11 cellular contexts compared by ENCODE assay signal in the genomic region with DNA sequence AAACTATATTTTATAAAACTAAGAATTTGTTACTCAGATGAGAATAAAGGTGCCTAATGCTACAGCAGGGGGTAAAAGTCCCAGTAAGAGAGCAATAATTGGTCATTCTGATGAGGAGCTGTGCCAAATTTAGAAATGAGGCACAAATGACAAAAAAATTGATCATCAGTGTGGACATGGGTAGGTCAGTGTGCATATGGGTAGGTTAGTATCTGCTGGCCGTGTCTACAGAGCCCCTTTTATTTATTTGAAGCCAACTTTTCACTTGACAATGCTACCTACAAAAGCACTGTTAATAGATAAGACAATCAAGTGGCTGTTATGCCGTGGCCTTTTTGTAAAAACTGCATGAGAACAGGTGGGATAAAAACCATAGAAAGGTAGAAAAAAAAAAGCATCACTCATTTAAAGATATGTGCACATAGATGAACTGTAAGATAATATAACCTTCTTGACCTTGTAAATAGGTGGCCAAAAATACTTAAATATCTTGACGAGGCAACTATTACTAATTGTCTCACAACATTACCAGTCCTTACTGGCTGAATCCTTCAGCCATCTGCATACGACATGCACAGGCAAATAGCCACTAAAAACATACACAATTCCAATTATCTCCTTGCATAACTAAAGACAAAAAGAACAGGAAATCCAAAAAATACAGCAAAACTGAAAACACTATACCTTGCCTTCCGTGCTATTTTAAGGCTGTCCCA.
DNase-seq lines count a peak whose midpoint lies in the region; ATAC-seq and TF ChIP-seq lines count a peak whose summit lies in the region.
"Had no signal": no experiment of that assay in that cellular context is flagged by ENCODE, and none has a peak within 500 bp of the region (broad histone marks: within the 10 kb centered on the region; RNA-seq: fewer than 3 reads in every experiment).

No MANE protein-coding gene starts in this region.

- H3K27ac Mint-ChIP-seq in activated naive CD4-positive, alpha-beta T cell treated with anti-CD3 and anti-CD28 coated beads, Interleukin-2, amount 10 ng/mL, durations not matched to agents 7 days and 5 days = peak overlapping the region; percentile 99
- H3K27ac Mint-ChIP-seq in activated T-helper 1 cell treated with anti-CD3 and anti-CD28 coated beads, Interleukin-12 subunit alpha, Interleukin-12 subunit beta, Interleukin-2, Interleukin-4 antibody, amounts not matched to agents 30 ng/mL and 10 ng/mL and 1 ng/mL, durations not matched to agents 14 hours and 24 hours and 36 hours = peak overlapping the region; percentile 99

- ATAC-seq in thoracic aorta (ENCODE audit: insufficient number of reproducible peaks, low FRiP score, low read depth) = no peak
- ATAC-seq: K562 had no signal

- DNase-seq in activated naive CD4-positive, alpha-beta T cell treated with anti-CD3 and anti-CD28 coated beads, Interleukin-2, amount 10 ng/mL, durations not matched to agents 7 days and 5 days = no peak
- DNase-seq in activated naive CD4-positive, alpha-beta T cell treated with anti-CD3 and anti-CD28 coated beads, Interleukin-2, amount 50 U/mL, for 16 hours = no peak
- DNase-seq in activated T-helper 1 cell treated with anti-CD3 and anti-CD28 coated beads, Interleukin-12 subunit alpha, Interleukin-12 subunit beta, Interleukin-2, Interleukin-4 antibody, amounts not matched to agents 30 ng/mL and 10 ng/mL and 1 ng/mL, durations not matched to agents 14 hours and 24 hours and 36 hours (ENCODE audit: low spot score) = no peak
- DNase-seq in kidney epithelial cell (ENCODE audit: low read depth) = no peak
- DNase-seq in thoracic aorta (ENCODE audit: low spot score) = no peak
- DNase-seq in OCI-LY7 (ENCODE audit: low spot score) = no peak
- DNase-seq in KG1 (lab: John Stamatoyannopoulos, UW) = no peak
- no peak for DNase-seq in NCI-H146 (lab: John Stamatoyannopoulos, UW)
- DNase-seq: cortex of kidney, DMS79 treated with DMSO at 0.1 percent for 48 hours had no signal

- H3K36me3 ChIP-seq in kidney epithelial cell (ENCODE audit: control insufficient read depth, insufficient read depth, low read length) (no peaks in the 10 kb centered on the region), thoracic aorta (no peaks in the 10 kb centered on the region), OCI-LY7 (ENCODE audit: insufficient read depth, low read length) (no peaks in the 10 kb centered on the region)

- no peaks in the 10 kb centered on the region for H3K27me3 Mint-ChIP-seq in activated naive CD4-positive, alpha-beta T cell treated with anti-CD3 and anti-CD28 coated beads, Interleukin-2, amount 10 ng/mL, durations not matched to agents 7 days and 5 days
- H3K27me3 Mint-ChIP-seq in activated T-helper 1 cell treated with anti-CD3 and anti-CD28 coated beads, Interleukin-12 subunit alpha, Interleukin-12 subunit beta, Interleukin-2, Interleukin-4 antibody, amounts not matched to agents 30 ng/mL and 10 ng/mL and 1 ng/mL, durations not matched to agents 14 hours and 24 hours and 36 hours (ENCODE audit: insufficient read depth) = no peaks in the 10 kb centered on the region

- H3K4me3 ChIP-seq in kidney epithelial cell (ENCODE audit: low read depth, low read length) = peak overlapping the region; percentile 66
- peak overlapping the region; percentile 74 for H3K4me3 ChIP-seq in thoracic aorta
- H3K4me3 ChIP-seq in OCI-LY7 (ENCODE audit: low read depth, low read length, poor library complexity, severe bottlenecking) = no peak overlapping the region
- H3K4me3 ChIP-seq: K562 had no signal

- CTCF ChIA-PET in activated naive CD4-positive, alpha-beta T cell treated with anti-CD3 and anti-CD28 coated beads, Interleukin-2, amount 10 ng/mL, durations not matched to agents 7 days and 5 days (lab: Charles Lee) = interaction anchor here (2.7 to 7.2 kb wide), 4 partner anchors 87 to 151 kb away, joined by 8 to 136 read pairs (median 41); no protein-coding TSS in a partner anchor
- CTCF ChIA-PET in OCI-LY7 (lab: Charles Lee; ENCODE audit: unreplicated experiment) = no interaction called here

- no peak for TF ChIP-seq CTCF in kidney epithelial cell (IDR thresholded peaks at IDR 0.05; ENCODE audit: insufficient read depth, low read length, poor library complexity, severe bottlenecking)
- TF ChIP-seq CTCF in thoracic aorta (IDR thresholded peaks at IDR 0.05) = no peak
- no peak for TF ChIP-seq CTCF in OCI-LY7 (conservative IDR thresholded peaks at IDR 0.05; ENCODE audit: low read length)

- POLR2A ChIA-PET in OCI-LY7 (lab: Charles Lee) = interaction anchor here (0.7 kb wide), 2 partner anchors 136 to 145 kb away, joined by 3 read pairs; no protein-coding TSS in a partner anchor

- peaks cover 56% of the 10 kb centered on the region for H3K4me1 Mint-ChIP-seq in activated naive CD4-positive, alpha-beta T cell treated with anti-CD3 and anti-CD28 coated beads, Interleukin-2, amount 10 ng/mL, durations not matched to agents 7 days and 5 days
- peaks cover 65% of the 10 kb centered on the region for H3K4me1 Mint-ChIP-seq in activated T-helper 1 cell treated with anti-CD3 and anti-CD28 coated beads, Interleukin-12 subunit alpha, Interleukin-12 subunit beta, Interleukin-2, Interleukin-4 antibody, amounts not matched to agents 30 ng/mL and 10 ng/mL and 1 ng/mL, durations not matched to agents 14 hours and 24 hours and 36 hours (ENCODE audit: low read depth)

- intact Hi-C loops in activated T-helper 1 cell treated with anti-CD3 and anti-CD28 coated beads, Interleukin-12 subunit alpha, Interleukin-12 subunit beta, Interleukin-2, Interleukin-4 antibody, amounts not matched to agents 30 ng/mL and 10 ng/mL and 1 ng/mL, durations not matched to agents 14 hours and 24 hours and 36 hours (cut with micrococcal nuclease) = loop anchor here (2.0 to 10.0 kb wide), 3 partner anchors 347 to 1865 kb away; no protein-coding TSS in a partner anchor
- intact Hi-C loops in OCI-LY7 (cut with micrococcal nuclease; ENCODE audit: unreplicated experiment) = no loop called here

- no peak overlapping the region for H3K27ac ChIP-seq in thoracic aorta
- no peak overlapping the region for H3K27ac ChIP-seq in OCI-LY7 (ENCODE audit: low read depth, low read length, poor library complexity, severe bottlenecking)

- H3K4me3 Mint-ChIP-seq in activated naive CD4-positive, alpha-beta T cell treated with anti-CD3 and anti-CD28 coated beads, Interleukin-2, amount 10 ng/mL, durations not matched to agents 7 days and 5 days = peak overlapping the region; percentile 89
- H3K4me3 Mint-ChIP-seq in activated T-helper 1 cell treated with anti-CD3 and anti-CD28 coated beads, Interleukin-12 subunit alpha, Interleukin-12 subunit beta, Interleukin-2, Interleukin-4 antibody, amounts not matched to agents 30 ng/mL and 10 ng/mL and 1 ng/mL, durations not matched to agents 14 hours and 24 hours and 36 hours = peak overlapping the region; percentile 89

- no peak overlapping the region for H2AFZ ChIP-seq in OCI-LY7 (ENCODE audit: low read length)

- H3K9me2 ChIP-seq in OCI-LY7 (ENCODE audit: insufficient read depth, low read length) = no peaks in the 10 kb centered on the region

- H3K4me2 ChIP-seq in OCI-LY7 (ENCODE audit: low read length) = no peak overlapping the region

- no peaks in the 10 kb centered on the region for H3K79me2 ChIP-seq in OCI-LY7 (ENCODE audit: insufficient read depth, low read depth, low read length)

- no TSS peak for BruUV-seq in OCI-LY7 (replicated peaks; lab: Mats Ljungman, UMichigan)

- H3K4me1 ChIP-seq in thoracic aorta (ENCODE audit: control insufficient read depth in 1 of 2, low read depth in 2 of 2) (peaks cover 10 to 28% of the 10 kb centered on the region in 2 donors), OCI-LY7 (ENCODE audit: insufficient read depth, low read length, poor library complexity, severe bottlenecking) (no peaks in the 10 kb centered on the region)

- H3K36me3 Mint-ChIP-seq in activated naive CD4-positive, alpha-beta T cell treated with anti-CD3 and anti-CD28 coated beads, Interleukin-2, amount 10 ng/mL, durations not matched to agents 7 days and 5 days = peaks cover 53% of the 10 kb centered on the region
- peaks cover 29% of the 10 kb centered on the region for H3K36me3 Mint-ChIP-seq in activated T-helper 1 cell treated with anti-CD3 and anti-CD28 coated beads, Interleukin-12 subunit alpha, Interleukin-12 subunit beta, Interleukin-2, Interleukin-4 antibody, amounts not matched to agents 30 ng/mL and 10 ng/mL and 1 ng/mL, durations not matched to agents 14 hours and 24 hours and 36 hours (ENCODE audit: low read depth)

- H3K9me3 ChIP-seq in thoracic aorta = no peaks in the 10 kb centered on the region
- H3K9me3 ChIP-seq in OCI-LY7 (ENCODE audit: low read length) = no peaks in the 10 kb centered on the region

- H4K20me1 ChIP-seq in OCI-LY7 (ENCODE audit: insufficient read depth, low read length) = no peaks in the 10 kb centered on the region

- H3K27me3 ChIP-seq in kidney epithelial cell (ENCODE audit: control insufficient read depth, insufficient read depth, low read length) (no peaks in the 10 kb centered on the region), thoracic aorta (replicated peaks; ENCODE audit: insufficient read depth) (no peaks in the 10 kb centered on the region)

- no peaks in the 10 kb centered on the region for H3K9me3 Mint-ChIP-seq in activated naive CD4-positive, alpha-beta T cell treated with anti-CD3 and anti-CD28 coated beads, Interleukin-2, amount 10 ng/mL, durations not matched to agents 7 days and 5 days
- no peaks in the 10 kb centered on the region for H3K9me3 Mint-ChIP-seq in activated T-helper 1 cell treated with anti-CD3 and anti-CD28 coated beads, Interleukin-12 subunit alpha, Interleukin-12 subunit beta, Interleukin-2, Interleukin-4 antibody, amounts not matched to agents 30 ng/mL and 10 ng/mL and 1 ng/mL, durations not matched to agents 14 hours and 24 hours and 36 hours
